22 cellular contexts compared by ENCODE assay signal in the genomic region with DNA sequence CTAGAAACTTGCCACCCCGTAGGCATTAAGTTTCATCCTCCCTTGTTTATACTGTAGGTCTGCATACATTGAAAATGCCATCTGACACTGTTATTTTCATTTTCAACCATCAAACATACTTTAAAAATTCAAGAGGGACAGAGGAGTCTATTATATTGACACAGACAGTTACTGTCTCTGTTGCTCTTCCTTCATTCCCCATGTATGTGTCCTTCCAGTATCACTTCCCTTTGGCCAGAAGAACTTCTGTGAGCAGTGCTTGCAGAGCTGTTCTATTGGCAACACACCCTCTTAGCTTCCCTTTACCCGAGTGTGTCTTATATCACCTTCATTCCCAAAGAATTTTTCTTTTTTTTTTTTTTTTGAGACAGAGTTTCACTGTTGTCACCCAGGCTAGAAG. TPM values are rescaled to one million over a fixed set of nuclear protein-coding genes. Genes with fewer than 3 reads are reported as not detected.
"Had no signal": no experiment of that assay in that cellular context is flagged by ENCODE, and none has a peak within 500 bp of the region (broad histone marks: within the 10 kb centered on the region; RNA-seq: fewer than 3 reads in every experiment).

No MANE protein-coding gene starts in this region.

- DNase-seq: activated CD4-positive, alpha-beta T cell treated with anti-CD3 and anti-CD28 coated beads, Interleukin-2, amount 50 U/mL, for 1 hour; activated CD8-positive, alpha-beta memory T cell treated with anti-CD3 and anti-CD28 coated beads, Interleukin-2, amount 50 U/mL, for 4 hours; activated effector memory CD4-positive, alpha-beta T cell treated with anti-CD3 and anti-CD28 coated beads, Interleukin-2, amount 50 U/mL, for 16 hours; activated naive CD4-positive, alpha-beta T cell treated with anti-CD3 and anti-CD28 coated beads, Interleukin-2, amount 50 U/mL, for 16 hours; activated T-cell treated with anti-CD3 and anti-CD28 coated beads, Interleukin-2, amount 50 U/mL, for 48 hours; erythroblast; head of caudate nucleus; left ventricle myocardium inferior; naive B cell; ovary; spleen; stimulated activated CD4-positive, alpha-beta T cell treated with anti-CD3 and anti-CD28 coated beads, Interleukin-4, amount 100 ng/mL, for 4 hours; upper lobe of left lung had no signal

- H3K9me3 ChIP-seq: ovary, upper lobe of left lung had no signal

- H3K27ac Mint-ChIP-seq: memory B cell; naive B cell; stimulated activated memory B cell treated with anti-CD40 and anti-IgM and Interleukin-4, amounts not matched to agents 10 μg/mL and 1 μg/mL and 100 μg/mL, for 72 hours had no signal

- H3K27me3 ChIP-seq: ascending aorta, ovary, upper lobe of left lung had no signal

- H3K4me3 Mint-ChIP-seq: memory B cell; naive B cell; stimulated activated memory B cell treated with anti-CD40 and anti-IgM and Interleukin-4, amounts not matched to agents 10 μg/mL and 1 μg/mL and 100 μg/mL, for 72 hours had no signal

- H3K4me3 ChIP-seq: ascending aorta, coronary artery, left ventricle myocardium inferior, ovary, spleen, thoracic aorta, upper lobe of left lung had no signal

- ATAC-seq: stimulated activated memory B cell treated with anti-CD40 and anti-IgM and Interleukin-4, amounts not matched to agents 10 μg/mL and 1 μg/mL and 100 μg/mL, for 72 hours had no signal

- H3K4me1 ChIP-seq: ascending aorta, upper lobe of left lung had no signal

- H3K4me1 Mint-ChIP-seq: memory B cell; naive B cell; stimulated activated memory B cell treated with anti-CD40 and anti-IgM and Interleukin-4, amounts not matched to agents 10 μg/mL and 1 μg/mL and 100 μg/mL, for 72 hours had no signal

- FAIRE-seq: endometrium, frontal cortex, keratinocyte had no signal

- H3K27ac ChIP-seq: ascending aorta, coronary artery, left ventricle myocardium inferior, ovary, spleen, thoracic aorta, upper lobe of left lung had no signal

- H3K36me3 Mint-ChIP-seq: memory B cell; stimulated activated memory B cell treated with anti-CD40 and anti-IgM and Interleukin-4, amounts not matched to agents 10 μg/mL and 1 μg/mL and 100 μg/mL, for 72 hours had no signal

- H3K36me3 ChIP-seq: ascending aorta, left ventricle myocardium inferior, ovary, spleen, thoracic aorta, upper lobe of left lung had no signal

RNA-seq across cellular contexts. Expression of gene RASGEF1C, which starts 42.8 kb away (rescaled TPM):
- total RNA-seq: ascending aorta, mononuclear cell, thoracic aorta, upper lobe of left lung had no signal
- polyA plus RNA-seq: keratinocyte had no signal
